1 cellular context compared by ENCODE assay signal in the genomic region with DNA sequence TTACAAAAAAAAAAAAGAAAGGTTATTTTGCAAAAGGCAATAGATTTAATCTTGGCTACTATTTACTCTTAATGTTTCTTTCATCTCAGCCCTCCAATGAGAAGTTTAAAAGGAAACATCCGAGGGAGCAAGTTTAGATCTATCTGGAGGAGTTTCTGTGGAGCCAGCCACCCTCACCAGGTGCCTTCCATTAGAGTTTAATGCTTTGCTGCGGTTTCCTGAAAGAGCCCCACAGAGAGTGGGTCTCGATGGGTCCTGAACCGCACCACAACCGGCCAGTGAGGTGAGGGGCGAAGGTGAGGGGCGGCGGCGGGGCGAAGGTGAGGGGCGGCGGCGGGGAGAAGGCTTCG.
TF ChIP-seq lines count a peak whose summit lies in the region.

No MANE protein-coding gene starts in this region.

TF ChIP-seq in H1, 55 proteins besides CTCF, POLR2A, EP300 and RAD21:
- TF ChIP-seq SIX5 (IDR thresholded peaks at IDR 0.05; ENCODE audit: low read depth, low read length) = no peak
- no peak for TF ChIP-seq HDAC6 (IDR thresholded peaks at IDR 0.05; ENCODE audit: low read depth, low read length)
- no peak for TF ChIP-seq MAFK (IDR thresholded peaks at IDR 0.05; ENCODE audit: low read depth, low read length)
- TF ChIP-seq SUZ12 (IDR thresholded peaks at IDR 0.05; ENCODE audit: low read length) = no peak
- TF ChIP-seq RNF2 (IDR thresholded peaks at IDR 0.05; ENCODE audit: borderline replicate concordance, low read depth, low read length, missing control alignments, poor library complexity, severe bottlenecking) = no peak
- TF ChIP-seq TEAD4 (IDR thresholded peaks at IDR 0.05; ENCODE audit: low read depth, low read length) = no peak
- no peak for TF ChIP-seq KDM5A (IDR thresholded peaks at IDR 0.05; ENCODE audit: low read length)
- no peak for TF ChIP-seq SP1 (IDR thresholded peaks at IDR 0.05; ENCODE audit: low read depth, low read length)
- no peak for TF ChIP-seq CTBP2 (IDR thresholded peaks at IDR 0.05; ENCODE audit: borderline replicate concordance, insufficient read depth, insufficient read length, low read length)
- no peak for TF ChIP-seq PHF8 (conservative IDR thresholded peaks at IDR 0.05; ENCODE audit: low read depth, low read length)
- TF ChIP-seq, protein P1, sequence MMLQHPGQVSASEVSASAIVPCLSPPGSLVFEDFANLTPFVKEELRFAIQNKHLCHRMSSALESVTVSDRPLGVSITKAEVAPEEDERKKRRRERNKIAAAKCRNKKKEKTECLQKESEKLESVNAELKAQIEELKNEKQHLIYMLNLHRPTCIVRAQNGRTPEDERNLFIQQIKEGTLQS (IDR thresholded peaks at IDR 0.05; ENCODE audit: insufficient read depth, low read depth, low read length) = no peak
- no peak for TF ChIP-seq BRCA1 (IDR thresholded peaks at IDR 0.05; ENCODE audit: low read depth, low read length)
- TF ChIP-seq RXRA (IDR thresholded peaks at IDR 0.05; ENCODE audit: insufficient read depth, low read depth, low read length) = no peak
- TF ChIP-seq FOSL1 (IDR thresholded peaks at IDR 0.05; ENCODE audit: insufficient read depth, low read depth, low read length) = no peak
- no peak for TF ChIP-seq TAF1 (IDR thresholded peaks at IDR 0.05; ENCODE audit: low read depth, low read length)
- no peak for TF ChIP-seq HDAC2 (IDR thresholded peaks at IDR 0.05; ENCODE audit: borderline replicate concordance in 1 of 2, low read depth in 2 of 2, low read length in 2 of 2)
- TF ChIP-seq BACH1 (IDR thresholded peaks at IDR 0.05; ENCODE audit: low read length) = no peak
- TF ChIP-seq TAF7 (optimal IDR thresholded peaks at IDR 0.05; ENCODE audit: borderline replicate concordance, low read depth, low read length) = no peak
- no peak for TF ChIP-seq GABPA (IDR thresholded peaks at IDR 0.05; ENCODE audit: borderline replicate concordance, insufficient read depth, low read length)
- TF ChIP-seq MAX (IDR thresholded peaks at IDR 0.05) = no peak
